ENCODE assay signal across 10 cellular contexts in genomic region chr20:4017051-4017702, GRCh38. TPM values are rescaled to one million over a fixed set of nuclear protein-coding genes. Genes with fewer than 3 reads are reported as not detected.
DNase-seq lines count a peak whose midpoint lies in the region; ATAC-seq and TF ChIP-seq lines count a peak whose summit lies in the region.
"Had no signal": no experiment of that assay in that cellular context is flagged by ENCODE, and none has a peak within 500 bp of the region (broad histone marks: within the 10 kb centered on the region; RNA-seq: fewer than 3 reads in every experiment).

No MANE protein-coding gene starts in this region.

- no peaks in the 10 kb centered on the region for H3K36me3 Mint-ChIP-seq in activated naive CD8-positive, alpha-beta T cell

- H2BK15ac ChIP-seq in neuronal stem cell (ENCODE audit: low read length) = no peak overlapping the region

- H4K8ac ChIP-seq in neuronal stem cell (ENCODE audit: low read depth, low read length) = no peak overlapping the region

- no peak overlapping the region for H3K14ac ChIP-seq in neuronal stem cell (ENCODE audit: low read length)

- H3K4me1 Mint-ChIP-seq in activated naive CD8-positive, alpha-beta T cell (ENCODE audit: low read depth) = peaks cover 28% of the 10 kb centered on the region

- POLR2A ChIA-PET in GM10248 (lab: Yijun Ruan, JAX) = no interaction called here

- no peak overlapping the region for H3K4me2 ChIP-seq in neuronal stem cell (ENCODE audit: insufficient read depth, low read length, poor library complexity, severe bottlenecking)
- H3K4me2 ChIP-seq: KMS-11 had no signal

- no peaks in the 10 kb centered on the region for H3K36me3 ChIP-seq in neuronal stem cell (replicated peaks in 1 of 2; ENCODE audit: control insufficient read depth in 2 of 2, insufficient read depth in 2 of 2, low read length in 2 of 2)

- no peak overlapping the region for H4K91ac ChIP-seq in neuronal stem cell (ENCODE audit: low read depth, low read length, poor library complexity)

- H3K4me3 ChIP-seq in neuronal stem cell (ENCODE audit: low read length in 2 of 2) = no peak overlapping the region

- no peaks in the 10 kb centered on the region for H3K9me3 ChIP-seq in neuronal stem cell (replicated peaks in 1 of 2; ENCODE audit: control insufficient read depth in 2 of 2, insufficient read depth in 1 of 2, low read depth in 1 of 2, low read length in 2 of 2)

- ATAC-seq in HG02852 (IDR thresholded peaks at IDR 0.05; ENCODE audit: unreplicated experiment) = no peak

- H3K9ac ChIP-seq in neuronal stem cell (ENCODE audit: low read depth, low read length, poor library complexity) = no peak overlapping the region
- H3K9ac ChIP-seq: KMS-11 had no signal

- no peak overlapping the region for H3K18ac ChIP-seq in neuronal stem cell (ENCODE audit: low read length)

- H3K4me3 Mint-ChIP-seq in activated naive CD8-positive, alpha-beta T cell = peak overlapping the region; percentile 68

- H3K9me3 Mint-ChIP-seq in activated naive CD8-positive, alpha-beta T cell (ENCODE audit: low read depth) = no peaks in the 10 kb centered on the region

- H3K4ac ChIP-seq in neuronal stem cell (ENCODE audit: low read length) = no peak overlapping the region

- peak overlapping the region; percentile 43 for H3K27ac Mint-ChIP-seq in activated naive CD8-positive, alpha-beta T cell

- H3K79me1 ChIP-seq in neuronal stem cell (ENCODE audit: low read depth, low read length) = no peaks in the 10 kb centered on the region

- H2AK5ac ChIP-seq in neuronal stem cell (ENCODE audit: low read depth, low read length) = no peak overlapping the region

- no peak overlapping the region for H2BK5ac ChIP-seq in neuronal stem cell (ENCODE audit: low read length)

- DNase-seq in SKM-1 treated with dmso at 0.1 percent for 144 hours (lab: John Stamatoyannopoulos, UW; ENCODE audit: unreplicated experiment) (peak; percentile 38), SKM-1 (lab: John Stamatoyannopoulos, UW; ENCODE audit: unreplicated experiment) (no peak), M059J (ENCODE audit: low read depth) (peak; percentile 32), neuronal stem cell (ENCODE audit: low spot score) (no peak), GM10248 (ENCODE audit: extremely low spot score) (no peak), H4 (ENCODE audit: low spot score) (no peak)
- DNase-seq: retina had no signal

- H2AFZ ChIP-seq in neuronal stem cell (ENCODE audit: low read length) = peak overlapping the region; percentile 56

- H3K4me1 ChIP-seq in neuronal stem cell (ENCODE audit: control insufficient read depth in 2 of 2, insufficient read depth in 1 of 2, low read depth in 1 of 2, low read length in 2 of 2) = peaks cover 4 to 9% of the 10 kb centered on the region in 2 donors

- CTCF ChIA-PET in GM10248 (lab: Yijun Ruan, JAX) = interaction anchor here (0.6 to 1.4 kb wide), 3 partner anchors 9 to 198 kb away, joined by 3 to 5 read pairs (median 3); no protein-coding TSS in a partner anchor

- H3K27ac ChIP-seq in neuronal stem cell (replicated peaks; ENCODE audit: low read length) = no peak overlapping the region
- H3K27ac ChIP-seq: KMS-11 had no signal

- no peak for TF ChIP-seq CTCF in GM10248 (IDR thresholded peaks at IDR 0.05; ENCODE audit: control extremely low read depth, extremely low read depth, low read depth, missing control alignments)

- no peaks in the 10 kb centered on the region for H3K27me3 Mint-ChIP-seq in activated naive CD8-positive, alpha-beta T cell

- H3K27me3 ChIP-seq in neuronal stem cell (ENCODE audit: control insufficient read depth in 3 of 3, insufficient read depth in 3 of 3, low read depth in 1 of 3, low read length in 3 of 3) = no peaks in the 10 kb centered on the region

- H3K23ac ChIP-seq in neuronal stem cell (ENCODE audit: low read depth, low read length, poor library complexity) = no peak overlapping the region

- H2BK12ac ChIP-seq in neuronal stem cell (ENCODE audit: low read length) = no peak overlapping the region

- H2BK120ac ChIP-seq in neuronal stem cell (ENCODE audit: low read depth, low read length) = no peak overlapping the region

- no CpG with 5 or more reads among the region's 2 CpGs for WGBS in neuronal stem cell (ENCODE audit: extremely low coverage in 2 of 2, insufficient read length in 2 of 2, insufficient replicate concordance in 1 of 2), 2 donors

RNA-seq across cellular contexts. Expression of gene RNF24, which starts 1.8 kb away (rescaled TPM):
- total RNA-seq in M059J (2014; rRNA removed; shearing (Covaris generic)) = 21.3 and 41.6 TPM in 2 replicates
- 13.0 TPM for polyA plus RNA-seq in neuronal stem cell (2013, experiment 1 of 2)
- 14.3 TPM for polyA plus RNA-seq in neuronal stem cell (2013, experiment 2 of 2)
- 11.6 and 15.7 TPM in 2 replicates for total RNA-seq in H4 (2014; rRNA removed; shearing (Covaris generic))

Comparison
In these comparisons a context has a peak if more than half of its experiments do, and no peak if none do; other contexts are left out.
1. DNase-seq: peak in SKM-1 treated with dmso at 0.1 percent for 144 hours (single experiment) and M059J (single experiment); none in SKM-1 (single experiment), neuronal stem cell (single experiment), GM10248 (single experiment) and H4 (single experiment).